In genomic region chr17:43689814-43690213, GRCh38 we compare ENCODE assay signal across 18 cellular contexts.
"Had no signal": no experiment of that assay in that cellular context is flagged by ENCODE, and none has a peak within 500 bp of the region (broad histone marks: within the 10 kb centered on the region; RNA-seq: fewer than 3 reads in every experiment).

No MANE protein-coding gene starts in this region.

- H3K9me3 Mint-ChIP-seq: memory B cell had no signal

- H3K4me1 Mint-ChIP-seq: immature natural killer cell; memory B cell; naive thymus-derived CD4-positive, alpha-beta T cell had no signal

- H3K27ac Mint-ChIP-seq: immature natural killer cell; memory B cell; naive thymus-derived CD4-positive, alpha-beta T cell had no signal

- H3K36me3 Mint-ChIP-seq: immature natural killer cell; memory B cell; naive thymus-derived CD4-positive, alpha-beta T cell had no signal

- DNase-seq: dermis blood vessel endothelial cell; dorsolateral prefrontal cortex; effector CD4-positive, alpha-beta T cell; effector memory CD4-positive, alpha-beta T cell; foreskin keratinocyte; heart left ventricle; hypothalamus; immature natural killer cell; islet precursor cell; kidney; kidney glomerular epithelial cell; left colon; left ventricle myocardium inferior; mammary epithelial cell; mesendoderm; midbrain; naive thymus-derived CD4-positive, alpha-beta T cell had no signal

- H3K4me3 Mint-ChIP-seq: immature natural killer cell; memory B cell; naive thymus-derived CD4-positive, alpha-beta T cell had no signal
